In genomic region chr17:48456584-48456983, GRCh38 we compare ENCODE assay signal across 1 cellular context.
TF ChIP-seq lines count a peak whose summit lies in the region.

No MANE protein-coding gene starts in this region.

TF ChIP-seq in HepG2, 621 proteins besides CTCF, POLR2A, EP300 and RAD21 (continued from another document):
- TF ChIP-seq, protein P1, sequence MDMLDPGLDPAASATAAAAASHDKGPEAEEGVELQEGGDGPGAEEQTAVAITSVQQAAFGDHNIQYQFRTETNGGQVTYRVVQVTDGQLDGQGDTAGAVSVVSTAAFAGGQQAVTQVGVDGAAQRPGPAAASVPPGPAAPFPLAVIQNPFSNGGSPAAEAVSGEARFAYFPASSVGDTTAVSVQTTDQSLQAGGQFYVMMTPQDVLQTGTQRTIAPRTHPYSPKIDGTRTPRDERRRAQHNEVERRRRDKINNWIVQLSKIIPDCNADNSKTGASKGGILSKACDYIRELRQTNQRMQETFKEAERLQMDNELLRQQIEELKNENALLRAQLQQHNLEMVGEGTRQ (IDR thresholded peaks at IDR 0.05; ENCODE audit: low read depth, low read length): peak; percentile 73
- TF ChIP-seq, protein P1 (CRISPR knock-in tag; IDR thresholded peaks at IDR 0.05; ENCODE audit: borderline replicate concordance): peak; percentile 45; the same call in 1 of the 2 replicates
